12 cellular contexts compared by ENCODE assay signal in genomic region chr2:165601866-165602636, GRCh38.
A peak's percentile ranks its signal among the peaks of the same experiment; 100 is the strongest.
DNase-seq lines count a peak whose midpoint lies in the region; FAIRE-seq and TF ChIP-seq lines count a peak whose summit lies in the region.
"Had no signal": no experiment of that assay in that cellular context is flagged by ENCODE, and none has a peak within 500 bp of the region (broad histone marks: within the 10 kb centered on the region; RNA-seq: fewer than 3 reads in every experiment).

No MANE protein-coding gene starts in this region.

- in situ Hi-C loops in GM13977 (cut with MboI; ENCODE audit: low pct_unique_long_range_greater_than_20kb, low sequenced_read_pairs, unreplicated experiment) = no loop called here

- H3K4me3 ChIP-seq in AG09309 (ENCODE audit: control insufficient read depth, low read depth, low read length) = no peak overlapping the region
- H3K4me3 ChIP-seq in choroid plexus epithelial cell (ENCODE audit: low read depth, low read length) = no peak overlapping the region
- no peak overlapping the region for H3K4me3 ChIP-seq in kidney (ENCODE audit: low read length in 2 of 2)

- no peak for FAIRE-seq in kidney (lab: Jason Lieb, UNC)

- intact Hi-C loops in kidney (cut with DNase I) = no loop called here

- H3K36me3 ChIP-seq in kidney (ENCODE audit: control insufficient read depth in 1 of 2, insufficient read depth in 2 of 2, low read length in 2 of 2) = no peaks in the 10 kb centered on the region

- H3K9ac ChIP-seq in kidney (ENCODE audit: low read length in 2 of 2) = no peak overlapping the region

- no peak overlapping the region for H3K27ac ChIP-seq in kidney (ENCODE audit: low read depth in 2 of 2, low read length in 2 of 2)

- H3K4me1 ChIP-seq in kidney (ENCODE audit: control insufficient read depth in 1 of 2, insufficient read depth in 1 of 2, low read depth in 1 of 2, low read length in 2 of 2) = no peaks in the 10 kb centered on the region

- peak; percentile 32 for DNase-seq in AG09309 (ENCODE audit: low read depth)
- DNase-seq in M059J (ENCODE audit: low read depth) = peak; percentile 58
- DNase-seq in choroid plexus epithelial cell (ENCODE audit: low read depth) = peak; percentile 75
- DNase-seq in left kidney (ENCODE audit: low read depth, low spot score) = peak; percentile 57
- no peak for DNase-seq in GM13977 (ENCODE audit: low spot score)
- DNase-seq in kidney = no peak
- DNase-seq in pons (ENCODE audit: low spot score) = no peak
- no peak for DNase-seq in HuH-7.5 (ENCODE audit: low spot score)
- DNase-seq: C1 segment of cervical spinal cord; immature natural killer cell; nucleus accumbens; stimulated activated CD4-positive, alpha-beta T cell treated with anti-CD3 and anti-CD28 coated beads, Interleukin-4, amount 100 ng/mL, for 24 hours had no signal

- H3K9me3 ChIP-seq in kidney (ENCODE audit: control insufficient read depth in 1 of 2, low read length in 2 of 2) = no peaks in the 10 kb centered on the region

- TF ChIP-seq CTCF in AG09309 (IDR thresholded peaks at IDR 0.05; ENCODE audit: control insufficient read depth, insufficient read depth, low read depth, low read length, missing control alignments) (no peak), choroid plexus epithelial cell (conservative IDR thresholded peaks at IDR 0.05; ENCODE audit: low read depth, low read length) (no peak), GM13977 (IDR thresholded peaks at IDR 0.05; ENCODE audit: extremely low read depth, insufficient read depth, missing control alignments) (no peak), kidney (IDR thresholded peaks at IDR 0.05; ENCODE audit: borderline replicate concordance, extremely low read depth, insufficient read depth) (no peak)

Comparison
In these comparisons a context has a peak if more than half of its experiments do, and no peak if none do; other contexts are left out.
1. DNase-seq: peak in AG09309 (single experiment), M059J (single experiment), choroid plexus epithelial cell (single experiment) and left kidney (single experiment); none in GM13977 (single experiment), kidney (single experiment), pons (single experiment) and HuH-7.5 (single experiment).